15 cellular contexts compared by ENCODE assay signal in the genomic region with DNA sequence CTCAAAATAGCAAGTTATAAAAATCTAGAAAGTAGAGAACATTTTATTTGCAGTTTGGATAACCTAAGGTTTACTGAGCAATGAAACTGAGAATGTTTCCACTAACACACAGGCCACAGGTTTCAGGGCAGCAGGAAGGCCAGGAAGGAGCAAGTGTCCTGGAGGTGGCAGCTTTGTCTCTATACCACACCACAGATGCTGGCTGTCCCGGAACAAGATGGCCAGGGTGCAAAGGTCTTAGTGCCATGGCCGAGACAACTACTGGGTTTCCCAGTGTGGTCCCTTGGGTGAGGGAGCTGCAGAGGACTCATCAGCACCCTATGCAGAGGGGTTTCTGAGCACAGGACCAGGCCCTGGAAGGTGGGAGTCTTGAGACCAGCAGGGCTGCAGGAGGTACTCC.
"Had no signal": no experiment of that assay in that cellular context is flagged by ENCODE, and none has a peak within 500 bp of the region (broad histone marks: within the 10 kb centered on the region; RNA-seq: fewer than 3 reads in every experiment).

No MANE protein-coding gene starts in this region.

- H3K36me3 ChIP-seq: breast epithelium, right lobe of liver, suprapubic skin, upper lobe of right lung had no signal

- H3K27me3 ChIP-seq: breast epithelium, hepatocyte, left lung, right lobe of liver, suprapubic skin, upper lobe of right lung had no signal

- H3K4me3 ChIP-seq: breast epithelium, hepatocyte, left lung, right lobe of liver, suprapubic skin, upper lobe of right lung had no signal

- H3K9me3 ChIP-seq: breast epithelium, left lung, right lobe of liver, suprapubic skin, upper lobe of right lung had no signal

- ATAC-seq: activated naive CD8-positive, alpha-beta T cell treated with anti-CD3 and anti-CD28 coated beads, Interleukin-2, amount 50 U/mL, for 24 hours; activated T-helper 17 cell treated with anti-CD3 and anti-CD28 coated beads, Interleukin-2, amount 50 U/mL, for 72 hours; esophagus mucosa; left lung; right lobe of liver; T-cell; upper lobe of right lung had no signal

- H3K27ac ChIP-seq: breast epithelium, hepatocyte, left lung, right lobe of liver, suprapubic skin, upper lobe of right lung had no signal

- DNase-seq: activated CD4-positive, alpha-beta T cell treated with anti-CD3 and anti-CD28 coated beads, Interleukin-2, amount 50 U/mL, for 4 hours; activated CD4-positive, CD25-positive, alpha-beta regulatory T cell treated with anti-CD3 and anti-CD28 coated beads, Interleukin-2, amount 50 U/mL, for 72 hours; activated naive CD4-positive, alpha-beta T cell treated with anti-CD3 and anti-CD28 coated beads for 36 hours; activated naive CD8-positive, alpha-beta T cell treated with anti-CD3 and anti-CD28 coated beads, Interleukin-2, amount 50 U/mL, for 24 hours; islet precursor cell; right lobe of liver; T-cell; T-helper 9 cell had no signal
